In genomic region chr12:53938276-53939140, GRCh38 we compare ENCODE assay signal across 8 cellular contexts.
DNase-seq lines count a peak whose midpoint lies in the region; ATAC-seq, FAIRE-seq and TF ChIP-seq lines count a peak whose summit lies in the region.

Gene HOXC13, plus strand, starts transcription at chr12:53938831. Its CDS starts 76 bp downstream, at chr12:53938907.

- peaks cover 99% of the 10 kb centered on the region for H3K27me3 Mint-ChIP-seq in central memory CD8-positive, alpha-beta T cell
- peaks cover 100% of the 10 kb centered on the region for H3K27me3 Mint-ChIP-seq in nephron progenitor cell (ENCODE audit: low read depth, poor library complexity)

- FAIRE-seq in H54 (lab: Jason Lieb, UNC), result peak; percentile 68

- TF ChIP-seq CTCF in 22Rv1 (IDR thresholded peaks at IDR 0.05), result no peak
- TF ChIP-seq CTCF in nephron progenitor cell (IDR thresholded peaks at IDR 0.05), result no peak

- peak within 1 kb of the TSS; percentile 16 for H3K4me3 Mint-ChIP-seq in central memory CD8-positive, alpha-beta T cell
- H3K4me3 Mint-ChIP-seq in nephron progenitor cell, result no peak within 1 kb of the TSS

- H3K27ac ChIP-seq in 22Rv1, result peak within 1 kb of the TSS; percentile 61

- H3K9me3 Mint-ChIP-seq in central memory CD8-positive, alpha-beta T cell, result no peaks in the 10 kb centered on the region
- peaks cover 12% of the 10 kb centered on the region for H3K9me3 Mint-ChIP-seq in nephron progenitor cell

- no peak for ATAC-seq in central memory CD8-positive, alpha-beta T cell (replicated peaks; ENCODE audit: extremely low read depth, poor library complexity, severe bottlenecking)
- ATAC-seq in GM18502 (IDR thresholded peaks at IDR 0.05; ENCODE audit: poor library complexity, unreplicated experiment), result no peak
- ATAC-seq in HG03571 (IDR thresholded peaks at IDR 0.05; ENCODE audit: unreplicated experiment), result no peak
- no peak for ATAC-seq in GM18861 (IDR thresholded peaks at IDR 0.05; ENCODE audit: unreplicated experiment)

- DNase-seq in H54 (ENCODE audit: insufficient read length, low spot score) (peak; percentile 98), NCI-H69 (lab: John Stamatoyannopoulos, UW) (peak; percentile 98), nephron progenitor cell (peak; percentile 90)
- no peak for DNase-seq in central memory CD8-positive, alpha-beta T cell (ENCODE audit: low spot score in 2 of 2)

- peaks cover 12% of the 10 kb centered on the region for H3K4me1 Mint-ChIP-seq in central memory CD8-positive, alpha-beta T cell
- peaks cover 6% of the 10 kb centered on the region for H3K4me1 Mint-ChIP-seq in nephron progenitor cell

- H3K27ac Mint-ChIP-seq in central memory CD8-positive, alpha-beta T cell (ENCODE audit: low read depth), result no peak within 1 kb of the TSS
- no peak within 1 kb of the TSS for H3K27ac Mint-ChIP-seq in nephron progenitor cell

- H3K36me3 Mint-ChIP-seq in central memory CD8-positive, alpha-beta T cell (ENCODE audit: insufficient read depth), result peaks cover 18% of the 10 kb centered on the region
- H3K36me3 Mint-ChIP-seq in nephron progenitor cell (ENCODE audit: low read depth), result no peaks in the 10 kb centered on the region

- peak; percentile 62 for TF ChIP-seq POLR2A in H54 (IDR thresholded peaks at IDR 0.05; ENCODE audit: low read depth, low read length)

Comparison
In these comparisons a context has a peak if more than half of its experiments do, and no peak if none do; other contexts are left out.
1. DNase-seq: peak in H54 (single experiment), NCI-H69 (single experiment) and nephron progenitor cell (single experiment); none in central memory CD8-positive, alpha-beta T cell (0 of 2).